In the genomic region with DNA sequence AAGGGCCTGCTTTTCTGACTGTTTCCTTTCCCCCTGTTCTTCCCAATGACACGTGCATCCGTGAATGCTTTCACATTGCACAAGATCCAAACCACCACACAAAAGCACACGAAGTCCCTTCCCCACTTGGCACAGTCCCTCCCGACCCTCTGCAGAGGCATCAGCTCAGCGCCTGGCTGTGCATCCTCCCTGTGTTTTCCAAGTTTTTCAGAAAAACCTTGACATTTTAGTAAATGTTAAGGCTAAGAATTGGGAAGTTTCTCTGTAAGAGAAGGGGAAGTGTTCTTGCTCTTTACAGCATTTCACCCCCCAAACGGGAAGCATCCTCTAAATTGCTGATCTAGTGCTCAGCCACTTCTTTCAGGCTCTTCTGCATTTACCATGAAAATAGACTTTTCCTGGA, we compare ENCODE assay signal across 11 cellular contexts.
DNase-seq lines count a peak whose midpoint lies in the region; ATAC-seq and TF ChIP-seq lines count a peak whose summit lies in the region.
"Had no signal": no experiment of that assay in that cellular context is flagged by ENCODE, and none has a peak within 500 bp of the region (broad histone marks: within the 10 kb centered on the region; RNA-seq: fewer than 3 reads in every experiment).

No MANE protein-coding gene starts in this region.

- H3K9me3 ChIP-seq in BE2C = no peaks in the 10 kb centered on the region

- no peak overlapping the region for H3K4me3 ChIP-seq in BE2C (ENCODE audit: low read depth, low read length)
- H3K4me3 ChIP-seq: coronary artery had no signal

- H3K4me1 ChIP-seq in BE2C = no peaks in the 10 kb centered on the region

- intact Hi-C loops in sciatic nerve (cut with DNase I) = no loop called here

- no peak for TF ChIP-seq CTCF in BE2C (IDR thresholded peaks at IDR 0.05; ENCODE audit: low read depth, low read length)

- ATAC-seq in sciatic nerve (peak; percentile 66), HG03025 (IDR thresholded peaks at IDR 0.05; ENCODE audit: low FRiP score, unreplicated experiment) (no peak)

- DNase-seq in GDM1 (lab: John Stamatoyannopoulos, UW) (peak; percentile 51), NOMO-1 treated with dmso at 0.1 percent for 144 hours (lab: John Stamatoyannopoulos, UW; ENCODE audit: unreplicated experiment) (peak; percentile 62), globus pallidus (ENCODE audit: low spot score) (peak; percentile 42), sciatic nerve (ENCODE audit: low spot score) (no peak), BE2C (no peak), SW480 (ENCODE audit: low spot score) (no peak)
- no peak for DNase-seq in stimulated activated CD4-positive, alpha-beta T cell treated with anti-CD3 and anti-CD28 coated beads, Interleukin-4, amount 100 ng/mL, for 1 hour
- DNase-seq: NCI-H146, NCI-H510A treated with DMSO at 0.1 percent for 48 hours had no signal

- H3K27me3 ChIP-seq in BE2C = peaks cover 4% of the 10 kb centered on the region; the same call in 1 of the 2 replicates

- H3K36me3 ChIP-seq in BE2C = no peaks in the 10 kb centered on the region

Comparison
In these comparisons a context has a peak if more than half of its experiments do, and no peak if none do; other contexts are left out.
1. DNase-seq: peak in GDM1 (single experiment), NOMO-1 treated with dmso at 0.1 percent for 144 hours (single experiment) and globus pallidus (single experiment); none in sciatic nerve (single experiment), stimulated activated CD4-positive, alpha-beta T cell treated with anti-CD3 and anti-CD28 coated beads, Interleukin-4, amount 100 ng/mL, for 1 hour (single experiment), BE2C (single experiment) and SW480 (single experiment).